ENCODE assay signal across 20 cellular contexts in the genomic region with DNA sequence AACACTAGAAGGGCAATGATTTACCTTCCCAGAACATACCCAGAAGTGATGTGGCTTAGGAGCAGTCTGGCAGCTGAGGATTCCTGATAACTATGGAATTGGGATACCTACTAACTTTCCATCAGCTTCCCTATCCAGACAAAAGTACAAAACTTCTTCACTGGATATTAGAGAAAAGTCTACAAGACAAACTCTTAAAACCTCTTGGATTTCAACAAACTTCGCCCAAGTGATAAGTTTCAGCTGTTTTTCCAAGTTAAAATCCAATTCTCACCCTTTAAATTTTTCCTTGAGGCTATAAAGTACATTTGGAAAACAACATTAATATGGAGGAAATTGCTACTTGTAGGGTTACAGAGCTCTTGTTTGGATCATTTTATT. TPM values are rescaled to one million over a fixed set of nuclear protein-coding genes. Genes with fewer than 3 reads are reported as not detected.
DNase-seq lines count a peak whose midpoint lies in the region; ATAC-seq, FAIRE-seq and TF ChIP-seq lines count a peak whose summit lies in the region.
"Had no signal": no experiment of that assay in that cellular context is flagged by ENCODE, and none has a peak within 500 bp of the region (broad histone marks: within the 10 kb centered on the region; RNA-seq: fewer than 3 reads in every experiment).

No MANE protein-coding gene starts in this region.

- ATAC-seq in PC-3 (no peak), HG03196 (IDR thresholded peaks at IDR 0.05; ENCODE audit: unreplicated experiment) (no peak)
- ATAC-seq in activated CD8-positive, alpha-beta T cell treated with anti-CD3 and anti-CD28 coated beads for 36 hours: no peak
- ATAC-seq: T-cell had no signal

- dilution Hi-C loops in keratinocyte (cut with MboI; ENCODE audit: extremely low pct_ligation_motif_present, low sequenced_read_pairs): no loop called here

- no peaks in the 10 kb centered on the region for H4K20me1 ChIP-seq in PC-3 (ENCODE audit: low read length)
- no peaks in the 10 kb centered on the region for H4K20me1 ChIP-seq in keratinocyte (ENCODE audit: control insufficient read depth, extremely low read depth, insufficient read depth, low read length)

- no peaks in the 10 kb centered on the region for H3K9me1 ChIP-seq in keratinocyte (ENCODE audit: control insufficient read depth, extremely low read depth, insufficient read depth, low read length)

- H3K36me3 Mint-ChIP-seq in activated CD8-positive, alpha-beta T cell treated with anti-CD3 and anti-CD28 coated beads for 36 hours (ENCODE audit: low read depth): no peaks in the 10 kb centered on the region
- H3K36me3 Mint-ChIP-seq: activated naive CD8-positive, alpha-beta T cell treated with anti-CD3 and anti-CD28 coated beads for 36 hours; naive B cell; T-cell had no signal

- H3K4me2 ChIP-seq in PC-3 (ENCODE audit: low read length): peak overlapping the region; percentile 78
- H3K4me2 ChIP-seq in keratinocyte (ENCODE audit: control insufficient read depth, extremely low read depth, insufficient read depth, low read depth, low read length): peak overlapping the region; percentile 52
- no peak overlapping the region for H3K4me2 ChIP-seq in trophoblast cell (ENCODE audit: low read length)
- H3K4me2 ChIP-seq: KMS-11 had no signal

- peaks cover 30% of the 10 kb centered on the region for H3F3A ChIP-seq in PC-3 (ENCODE audit: low read length, unreplicated experiment)

- POLR2A ChIA-PET in PC-3 (lab: Charles Lee; ENCODE audit: unreplicated experiment): interaction anchor here (0.7 kb wide), 1 partner anchor 65 kb away, joined by 6 read pairs; no protein-coding TSS in a partner anchor
- POLR2A ChIA-PET in activated CD8-positive, alpha-beta T cell treated with anti-CD3 and anti-CD28 coated beads for 36 hours (lab: Charles Lee): no interaction called here

- no peak overlapping the region for H2BK5ac ChIP-seq in trophoblast cell (ENCODE audit: low read depth, low read length, poor library complexity)

- no peaks in the 10 kb centered on the region for H3K9me2 ChIP-seq in PC-3 (replicated peaks; ENCODE audit: low read length)

- FAIRE-seq in keratinocyte (lab: Jason Lieb, UNC): no peak
- FAIRE-seq: bronchial epithelial cell had no signal

- peak overlapping the region; percentile 91 for H3K9ac ChIP-seq in PC-3 (ENCODE audit: low read length)
- peak overlapping the region; percentile 31 for H3K9ac ChIP-seq in keratinocyte (ENCODE audit: control insufficient read depth, extremely low read depth, insufficient read depth, low read length)
- H3K9ac ChIP-seq in trophoblast cell (ENCODE audit: low read length): no peak overlapping the region
- H3K9ac ChIP-seq: KMS-11, parathyroid adenoma had no signal

- H4K12ac ChIP-seq in trophoblast cell (ENCODE audit: low read depth, low read length): no peak overlapping the region

- WGBS in suprapubic skin: 32% methylated on average over 1 of the region's 1 CpG
- no CpG with 5 or more reads among the region's 1 CpG for WGBS in trophoblast cell (ENCODE audit: extremely low coverage, insufficient coverage, insufficient read length)

- TF ChIP-seq POLR2A in suprapubic skin (IDR thresholded peaks at IDR 0.05): no peak

- no peak for TF ChIP-seq CTCF in PC-3 (conservative IDR thresholded peaks at IDR 0.05; ENCODE audit: low read depth, low read length)
- TF ChIP-seq CTCF in keratinocyte (optimal IDR thresholded peaks at IDR 0.05 in 1 of 3, IDR thresholded peaks at IDR 0.05 in 1 of 3, conservative IDR thresholded peaks at IDR 0.05 in 1 of 3; ENCODE audit: extremely low read depth in 1 of 3, insufficient read depth in 2 of 3, low read length in 3 of 3): no peak
- TF ChIP-seq CTCF in suprapubic skin (IDR thresholded peaks at IDR 0.05): no peak
- no peak for TF ChIP-seq CTCF in activated CD8-positive, alpha-beta T cell treated with anti-CD3 and anti-CD28 coated beads for 36 hours (IDR thresholded peaks at IDR 0.05)

- no peak overlapping the region for H3K27ac Mint-ChIP-seq in activated CD8-positive, alpha-beta T cell treated with anti-CD3 and anti-CD28 coated beads for 36 hours
- H3K27ac Mint-ChIP-seq: activated naive CD8-positive, alpha-beta T cell treated with anti-CD3 and anti-CD28 coated beads for 36 hours; naive B cell; T-cell had no signal

- no peak for DNase-seq in PC-3
- no peak for DNase-seq in epithelial cell of prostate (ENCODE audit: low read depth, low spot score)
- no peak for DNase-seq in keratinocyte (ENCODE audit: low read depth, low spot score)
- DNase-seq in suprapubic skin (ENCODE audit: low spot score in 2 of 2): no peak
- no peak for DNase-seq in activated CD8-positive, alpha-beta T cell treated with anti-CD3 and anti-CD28 coated beads for 36 hours
- no peak for DNase-seq in trophoblast cell
- DNase-seq: activated CD4-positive, alpha-beta T cell treated with anti-CD3 and anti-CD28 coated beads, Interleukin-2, amount 50 U/mL, for 48 hours; activated naive CD8-positive, alpha-beta T cell treated with anti-CD3 and anti-CD28 coated beads for 36 hours; activated T-cell treated with anti-CD3 and anti-CD28 coated beads, Interleukin-2, amount 50 U/mL, for 48 hours; DMS 273 treated with DMSO at 0.1 percent for 48 hours; GOT3; naive B cell; NCI-H1048; Peyer's patch; T-cell; thyroid gland had no signal

- H3K36me3 ChIP-seq in PC-3 (ENCODE audit: low read depth, low read length): peaks cover 9% of the 10 kb centered on the region; the same call in 1 of the 2 replicates
- H3K36me3 ChIP-seq in keratinocyte (ENCODE audit: control insufficient read depth in 2 of 2, extremely low read depth in 1 of 2, insufficient read depth in 2 of 2, low read length in 2 of 2): no peaks in the 10 kb centered on the region
- H3K36me3 ChIP-seq in suprapubic skin: no peaks in the 10 kb centered on the region
- H3K36me3 ChIP-seq in trophoblast cell (ENCODE audit: control insufficient read depth in 1 of 2, insufficient read depth in 2 of 2, low read length in 2 of 2): no peaks in the 10 kb centered on the region
- H3K36me3 ChIP-seq: Peyer's patch, thyroid gland had no signal

- intact Hi-C loops in PC-3 (cut with micrococcal nuclease): loop anchor here (10.0 kb wide), 1 partner anchor 419 kb away; no protein-coding TSS in a partner anchor
- intact Hi-C loops in activated CD8-positive, alpha-beta T cell treated with anti-CD3 and anti-CD28 coated beads for 36 hours (cut with micrococcal nuclease): no loop called here

- no peak overlapping the region for H2AFZ ChIP-seq in PC-3 (ENCODE audit: low read length)
- peak overlapping the region; percentile 58 for H2AFZ ChIP-seq in keratinocyte (ENCODE audit: control insufficient read depth, low read length)
- no peak overlapping the region for H2AFZ ChIP-seq in trophoblast cell (ENCODE audit: insufficient read depth, low read length, poor library complexity)
- H2AFZ ChIP-seq: parathyroid adenoma had no signal

- H3K4me3 ChIP-seq in PC-3 (ENCODE audit: low read length) (peak overlapping the region; percentile 46; the same call in 1 of the 2 replicates), keratinocyte (ENCODE audit: control insufficient read depth in 2 of 3, extremely low read depth in 1 of 3, insufficient read depth in 2 of 3, low read depth in 1 of 3, low read length in 3 of 3) (no peak overlapping the region), suprapubic skin (no peak overlapping the region), trophoblast cell (ENCODE audit: low read depth, low read length) (no peak overlapping the region)
- H3K4me3 ChIP-seq: Peyer's patch, thyroid gland had no signal

- no peak for TF ChIP-seq EP300 in suprapubic skin (IDR thresholded peaks at IDR 0.05)

- H3K4me3 Mint-ChIP-seq in activated CD8-positive, alpha-beta T cell treated with anti-CD3 and anti-CD28 coated beads for 36 hours: no peak overlapping the region
- H3K4me3 Mint-ChIP-seq: activated naive CD8-positive, alpha-beta T cell treated with anti-CD3 and anti-CD28 coated beads for 36 hours; naive B cell; T-cell had no signal

- H3K23ac ChIP-seq in trophoblast cell (ENCODE audit: low read length): no peak overlapping the region

- no peaks in the 10 kb centered on the region for H3K4me1 Mint-ChIP-seq in activated CD8-positive, alpha-beta T cell treated with anti-CD3 and anti-CD28 coated beads for 36 hours (ENCODE audit: low read depth)
- H3K4me1 Mint-ChIP-seq: activated naive CD8-positive, alpha-beta T cell treated with anti-CD3 and anti-CD28 coated beads for 36 hours; naive B cell; T-cell had no signal

- no peak overlapping the region for H4K8ac ChIP-seq in trophoblast cell (ENCODE audit: low read depth, low read length)

- H3K27ac ChIP-seq in PC-3 (ENCODE audit: low read length) (peak overlapping the region; percentile 100), epithelial cell of prostate (peak overlapping the region; percentile 85), keratinocyte (ENCODE audit: control insufficient read depth, insufficient read depth, low read length) (peak overlapping the region; percentile 82), suprapubic skin (peak overlapping the region; percentile 29), trophoblast cell (ENCODE audit: low read depth, low read length) (no peak overlapping the region)
- H3K27ac ChIP-seq: KMS-11, parathyroid adenoma, thyroid gland had no signal

- H3K4ac ChIP-seq in trophoblast cell (ENCODE audit: low read depth, low read length): no peak overlapping the region

- H3K79me1 ChIP-seq in trophoblast cell (ENCODE audit: low read length): no peaks in the 10 kb centered on the region

- H3K9me3 Mint-ChIP-seq in activated CD8-positive, alpha-beta T cell treated with anti-CD3 and anti-CD28 coated beads for 36 hours: no peaks in the 10 kb centered on the region

- CTCF ChIA-PET in PC-3 (lab: Charles Lee): interaction anchor here (1.7 kb wide), 1 partner anchor 55 kb away, joined by 5 read pairs; no protein-coding TSS in a partner anchor
- CTCF ChIA-PET in activated CD8-positive, alpha-beta T cell treated with anti-CD3 and anti-CD28 coated beads for 36 hours (lab: Charles Lee): no interaction called here

- BruUV-seq in PC-3 (replicated peaks; lab: Mats Ljungman, UMichigan): no TSS peak

- peaks cover 64% of the 10 kb centered on the region for H3K4me1 ChIP-seq in PC-3 (ENCODE audit: insufficient read depth, low read length)
- peaks cover 36% of the 10 kb centered on the region for H3K4me1 ChIP-seq in keratinocyte (ENCODE audit: control insufficient read depth, extremely low read depth, insufficient read depth, low read length)
- H3K4me1 ChIP-seq in suprapubic skin: peaks cover 10% of the 10 kb centered on the region
- H3K4me1 ChIP-seq in trophoblast cell (ENCODE audit: control insufficient read depth in 1 of 2, insufficient read depth in 2 of 2, low read length in 2 of 2): no peaks in the 10 kb centered on the region
- H3K4me1 ChIP-seq: parathyroid adenoma, Peyer's patch, thyroid gland had no signal

- no peak overlapping the region for H3K14ac ChIP-seq in trophoblast cell (ENCODE audit: low read length)

- H3K27me3 ChIP-seq in PC-3 (ENCODE audit: low read length) (no peaks in the 10 kb centered on the region), keratinocyte (ENCODE audit: control insufficient read depth, extremely low read depth, insufficient read depth, low read length) (no peaks in the 10 kb centered on the region), suprapubic skin (no peaks in the 10 kb centered on the region), trophoblast cell (ENCODE audit: insufficient read depth, low read length) (no peaks in the 10 kb centered on the region)
- H3K27me3 ChIP-seq: Peyer's patch, thyroid gland had no signal

- no peak overlapping the region for H4K91ac ChIP-seq in trophoblast cell (ENCODE audit: low read depth, low read length)

- peaks cover 4% of the 10 kb centered on the region; the same call in 1 of the 2 replicates for H3K9me3 ChIP-seq in PC-3 (ENCODE audit: low read length)
- H3K9me3 ChIP-seq in keratinocyte (ENCODE audit: control insufficient read depth, low read depth, low read length): no peaks in the 10 kb centered on the region
- no peaks in the 10 kb centered on the region for H3K9me3 ChIP-seq in suprapubic skin
- H3K9me3 ChIP-seq in trophoblast cell (ENCODE audit: insufficient read depth, low read depth, low read length): peaks cover 8% of the 10 kb centered on the region
- H3K9me3 ChIP-seq: thyroid gland had no signal

- H2AK5ac ChIP-seq in trophoblast cell (ENCODE audit: low read length): no peak overlapping the region

- no peaks in the 10 kb centered on the region for H3K27me3 Mint-ChIP-seq in activated CD8-positive, alpha-beta T cell treated with anti-CD3 and anti-CD28 coated beads for 36 hours
- H3K27me3 Mint-ChIP-seq: activated naive CD8-positive, alpha-beta T cell treated with anti-CD3 and anti-CD28 coated beads for 36 hours; naive B cell; T-cell had no signal

- H2BK120ac ChIP-seq in trophoblast cell (ENCODE audit: insufficient read depth, low read length, poor library complexity): no peak overlapping the region

- H2BK12ac ChIP-seq in trophoblast cell (ENCODE audit: low read length): no peak overlapping the region

- H3K79me2 ChIP-seq in PC-3 (ENCODE audit: low read length) (no peaks in the 10 kb centered on the region), keratinocyte (ENCODE audit: control insufficient read depth, insufficient read depth, low read length) (no peaks in the 10 kb centered on the region), trophoblast cell (ENCODE audit: control insufficient read depth, insufficient read depth, low read length, poor library complexity) (no peaks in the 10 kb centered on the region)
- H3K79me2 ChIP-seq: parathyroid adenoma had no signal

- H3K18ac ChIP-seq in trophoblast cell (ENCODE audit: low read length): no peak overlapping the region

RNA-seq across cellular contexts. Expression of gene SLIT2, which starts 58.2 kb away (rescaled TPM):
- total RNA-seq in PC-3 (2014; rRNA removed): 19.1 and 28.7 TPM in 2 replicates
- polyA plus RNA-seq in keratinocyte: 1.9 to 12.8 TPM (median 7.5 TPM) in 3 replicates
- polyA plus RNA-seq in keratinocyte (2011; ENCODE audit: low read depth): 3.0 TPM
- polyA plus RNA-seq in keratinocyte (2011; cell fraction: cytosol; rRNA removed): 1.2 and 2.3 TPM in 2 replicates
- 8.6 and 11.9 TPM in 2 replicates for polyA plus RNA-seq in keratinocyte (2011; cell fraction: nucleus; rRNA removed)
- 1.1 and 10.8 TPM in 2 replicates for polyA plus RNA-seq in keratinocyte (2012; ENCODE audit: low replicate concordance)
- polyA minus RNA-seq in keratinocyte: 4.1 to 20.6 TPM (median 14.7 TPM) in 3 replicates
- polyA minus RNA-seq in keratinocyte (2011; cell fraction: cytosol; rRNA and poly(A)+ RNA removed): 2.7 TPM
- 22.4 and 27.6 TPM in 2 replicates for polyA minus RNA-seq in keratinocyte (2011; cell fraction: nucleus; rRNA and poly(A)+ RNA removed)
- total RNA-seq in suprapubic skin: 1 to 10 TPM; 2.5 to 4.7 (median 3.0) TPM
- not detected for total RNA-seq in activated CD8-positive, alpha-beta T cell treated with anti-CD3 and anti-CD28 coated beads for 36 hours
- 3.8 and 4.2 TPM in 2 replicates for polyA plus RNA-seq in trophoblast cell (2013)
- total RNA-seq: activated naive CD8-positive, alpha-beta T cell treated with anti-CD3 and anti-CD28 coated beads for 36 hours had no signal
